Comparison of ENCODE assay signal across 32 cellular contexts in genomic region chr2:44273076-44273475, GRCh38. TPM values are rescaled to one million over a fixed set of nuclear protein-coding genes. Genes with fewer than 3 reads are reported as not detected.
"Had no signal": no experiment of that assay in that cellular context is flagged by ENCODE, and none has a peak within 500 bp of the region (broad histone marks: within the 10 kb centered on the region; RNA-seq: fewer than 3 reads in every experiment).

No MANE protein-coding gene starts in this region.

- H3K36me3 ChIP-seq: left lung, lower lobe of right lung, pancreas, prostate gland, sigmoid colon, thyroid gland, upper lobe of right lung had no signal

- H3K9me3 ChIP-seq: left lung, lower lobe of right lung, pancreas, prostate gland, sigmoid colon, thyroid gland, upper lobe of right lung had no signal

- H3K4me3 ChIP-seq: left lung, lower lobe of right lung, pancreas, prostate gland, sigmoid colon, smooth muscle cell, thyroid gland, upper lobe of right lung had no signal

- DNase-seq: hypothalamus; immature natural killer cell; kidney; left colon; left lung; lower lobe of right lung; mesenchymal stem cell; naive thymus-derived CD8-positive, alpha-beta T cell; nucleus accumbens; pancreas; posterior cingulate gyrus; retina; right cardiac atrium; sigmoid colon; stimulated activated CD4-positive, alpha-beta T cell treated with anti-CD3 and anti-CD28 coated beads, Interleukin-1b, Interleukin-23, amount 100 ng/mL, for 48 hours; stimulated activated CD4-positive, alpha-beta T cell treated with anti-CD3 and anti-CD28 coated beads, Interleukin-2, amount 100 ng/mL, for 48 hours; stimulated activated CD4-positive, alpha-beta T cell treated with anti-CD3 and anti-CD28 coated beads, Interleukin-4, amount 100 ng/mL, for 4 hours; stimulated activated CD8-positive, alpha-beta memory T cell treated with anti-CD3 and anti-CD28 coated beads, Interleukin-4, amount 100 ng/mL, for 48 hours; stimulated activated naive CD4-positive, alpha-beta T cell treated with Interleukin-2 at 50 U/mL for 16 hours; stimulated activated naive CD8-positive, alpha-beta T cell treated with anti-CD3 and anti-CD28 coated beads, Interleukin-15, amount 100 ng/mL, for 72 hours; substantia nigra; thyroid gland; trophoblast cell; upper lobe of right lung had no signal

- H3K27me3 ChIP-seq: left lung, pancreas, sigmoid colon, thyroid gland, upper lobe of right lung had no signal

- H3K27ac ChIP-seq: left lung, lower lobe of right lung, pancreas, prostate gland, sigmoid colon, thyroid gland, upper lobe of right lung had no signal

- H3K4me1 ChIP-seq: left lung, lower lobe of right lung, pancreas, prostate gland, sigmoid colon, upper lobe of right lung had no signal

- H3K4me2 ChIP-seq: smooth muscle cell had no signal

- FAIRE-seq: islet of Langerhans, kidney, pancreas, urothelium cell line had no signal

- ATAC-seq: left colon; left lung; lower lobe of right lung; naive thymus-derived CD8-positive, alpha-beta T cell; pancreas; right cardiac atrium; stimulated activated memory B cell treated with anti-CD40 and anti-IgM and Interleukin-4, amounts not matched to agents 10 μg/mL and 1 μg/mL and 100 μg/mL, for 72 hours; stimulated activated naive CD8-positive, alpha-beta T cell treated with anti-CD3 and anti-CD28 coated beads, Interleukin-15, amount 100 ng/mL, for 72 hours; upper lobe of right lung had no signal

RNA-seq across cellular contexts. Expression of gene SLC3A1, which starts 2.2 kb away (rescaled TPM):
- total RNA-seq: left lung, lower lobe of right lung, mammary epithelial cell, neural crest cell, skeletal muscle tissue, smooth muscle cell, thyroid gland had no signal
- polyA plus RNA-seq: mammary epithelial cell had no signal
